Comparison of ENCODE assay signal across 10 cellular contexts in genomic region chr11:118892515-118892914, GRCh38. TPM values are rescaled to one million over a fixed set of nuclear protein-coding genes. Genes with fewer than 3 reads are reported as not detected.
DNase-seq lines count a peak whose midpoint lies in the region; ATAC-seq and TF ChIP-seq lines count a peak whose summit lies in the region.
"Had no signal": no experiment of that assay in that cellular context is flagged by ENCODE, and none has a peak within 500 bp of the region (broad histone marks: within the 10 kb centered on the region; RNA-seq: fewer than 3 reads in every experiment).

No MANE protein-coding gene starts in this region.

- H3K9me3 ChIP-seq in heart right ventricle: no peaks in the 10 kb centered on the region
- H3K9me3 ChIP-seq in heart left ventricle: no peaks in the 10 kb centered on the region
- H3K9me3 ChIP-seq: right atrium auricular region had no signal

- H3K4me3 ChIP-seq in heart right ventricle (no peak overlapping the region), heart left ventricle (no peak overlapping the region)
- H3K4me3 ChIP-seq: right atrium auricular region had no signal

- H3K4me1 ChIP-seq in heart right ventricle (peaks cover 11 to 47% (median 26%) of the 10 kb centered on the region in 9 donors), heart left ventricle (peaks cover 0 to 48% (median 25%) of the 10 kb centered on the region in 12 donors)

- no peak for TF ChIP-seq POLR2A in heart left ventricle (IDR thresholded peaks at IDR 0.05)

- H3K36me3 ChIP-seq in heart right ventricle (peaks cover 0 to 17% (median 6%) of the 10 kb centered on the region in 9 donors), heart left ventricle (peaks cover 0 to 12% (median 6%) of the 10 kb centered on the region in 9 donors)

- DNase-seq in activated CD4-positive, alpha-beta T cell treated with anti-CD3 and anti-CD28 coated beads for 4 hours: peak; percentile 56
- no peak for DNase-seq in activated CD4-positive, alpha-beta T cell treated with anti-CD3 and anti-CD28 coated beads for 1 hour
- DNase-seq in NCI-H510A treated with DMSO at 0.1 percent for 48 hours (lab: John Stamatoyannopoulos, UW) (peak; percentile 90), heart right ventricle (no peak), heart left ventricle (no peak)
- peak; percentile 56 for DNase-seq in activated effector memory CD4-positive, alpha-beta T cell treated with Interleukin-2 at 50 U/mL for 16 hours
- peak; percentile 21 for DNase-seq in stimulated activated naive CD4-positive, alpha-beta T cell treated with Interleukin-2 at 50 U/mL for 16 hours (lab: John Stamatoyannopoulos, UW)
- DNase-seq: NCI-H1092 treated with DMSO at 0.1 percent for 48 hours had no signal

- peak overlapping the region in 1 of 10 donors; percentile 57 for H3K27ac ChIP-seq in heart right ventricle
- peak overlapping the region in 1 of 12 donors; percentile 46 for H3K27ac ChIP-seq in heart left ventricle
- H3K27ac ChIP-seq: right atrium auricular region had no signal

- TF ChIP-seq CTCF in heart right ventricle (IDR thresholded peaks at IDR 0.05) (no peak), heart left ventricle (IDR thresholded peaks at IDR 0.05) (no peak)

- H3K27me3 ChIP-seq in heart right ventricle (no peaks in the 10 kb centered on the region), heart left ventricle (no peaks in the 10 kb centered on the region)
- H3K27me3 ChIP-seq: right atrium auricular region had no signal

- 17 to 26% methylated on average over 4 of the region's 4 CpGs for WGBS in heart right ventricle, 2 donors
- WGBS in heart left ventricle, 4 donors: 31 to 42% (median 37%) methylated on average over 4 of the region's 4 CpGs

- intact Hi-C loops in heart right ventricle (cut with DNase I): loop anchor here in 4 of 10 donors (5.0 to 10.0 kb wide), 4 partner anchors 40 to 98 kb away; partner anchors contain the start of gene DDX6 (in 1 of the 4)
- intact Hi-C loops in heart left ventricle (cut with DNase I): loop anchor here in 2 of 10 donors (5.0 to 10.0 kb wide), 2 partner anchors 100 to 118 kb away; partner anchors contain the start of gene DDX6 (in 1 of the 2)

- no peak for ATAC-seq in heart right ventricle
- no peak for ATAC-seq in GM21576 (IDR thresholded peaks at IDR 0.05; ENCODE audit: unreplicated experiment)
- ATAC-seq in heart left ventricle: no peak

RNA-seq across cellular contexts. Expression of gene CXCR5, which starts 8.8 kb away (rescaled TPM):
- total RNA-seq in heart right ventricle (under 1 TPM in 1 of 10 donors, not detected in 9; 0.16 TPM), heart left ventricle (under 1 TPM in 1 of 9 donors, not detected in 8; 0.11 TPM)
- polyA plus RNA-seq in heart right ventricle (under 1 TPM; 0.22 to 0.58 TPM), heart left ventricle (under 1 TPM; 0.25 to 0.27 TPM)

RNA-seq across cellular contexts. Expression of gene BCL9L, which starts 33.2 kb away (rescaled TPM):
- total RNA-seq in heart right ventricle: 10 to 100 TPM; 29.4 to 57.7 (median 40.8) TPM
- polyA plus RNA-seq in heart right ventricle: 10 to 100 TPM; 24.0 to 24.2 TPM
- total RNA-seq in heart left ventricle: 10 to 100 TPM; 33.4 to 80.3 (median 44.3) TPM
- polyA plus RNA-seq in heart left ventricle: 100 to 1,000 TPM in 1 of 2 donors, 10 to 100 TPM in 1; 28.0 to 102 TPM

Comparison
In these comparisons a context has a peak if more than half of its experiments do, and no peak if none do; other contexts are left out.
1. DNase-seq: peak in activated CD4-positive, alpha-beta T cell treated with anti-CD3 and anti-CD28 coated beads for 4 hours (2 of 2), NCI-H510A treated with DMSO at 0.1 percent for 48 hours (single experiment), activated effector memory CD4-positive, alpha-beta T cell treated with Interleukin-2 at 50 U/mL for 16 hours (single experiment) and stimulated activated naive CD4-positive, alpha-beta T cell treated with Interleukin-2 at 50 U/mL for 16 hours (single experiment); none in activated CD4-positive, alpha-beta T cell treated with anti-CD3 and anti-CD28 coated beads for 1 hour (single experiment), heart right ventricle (0 of 2) and heart left ventricle (0 of 5).